In the genomic region with DNA sequence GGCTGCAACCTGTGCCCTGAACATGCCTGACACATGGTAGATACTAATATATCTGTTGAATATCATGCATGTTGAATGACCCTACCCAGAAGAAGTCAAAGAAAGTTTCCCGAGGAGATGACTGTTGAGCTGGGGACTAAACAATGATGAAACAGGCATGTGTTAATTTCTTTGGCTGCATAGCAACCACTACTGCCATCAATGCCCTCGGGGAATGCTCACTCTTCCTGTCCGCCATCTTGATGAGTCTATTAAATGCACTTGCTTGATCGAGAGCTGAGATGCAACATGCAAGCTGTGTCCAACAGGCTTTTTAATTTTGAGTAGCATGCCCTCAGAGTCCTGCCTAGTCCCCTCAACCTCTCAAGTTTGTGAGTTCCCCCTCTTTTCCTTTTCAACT, we compare ENCODE assay signal across 24 cellular contexts. TPM values are rescaled to one million over a fixed set of nuclear protein-coding genes. Genes with fewer than 3 reads are reported as not detected.
"Had no signal": no experiment of that assay in that cellular context is flagged by ENCODE, and none has a peak within 500 bp of the region (broad histone marks: within the 10 kb centered on the region; RNA-seq: fewer than 3 reads in every experiment).

No MANE protein-coding gene starts in this region.

- H3K9me3 ChIP-seq: gastroesophageal sphincter, neutrophil, ovary, prostate gland, spleen, upper lobe of left lung had no signal

- H3K27me3 ChIP-seq: gastroesophageal sphincter, neutrophil, ovary, upper lobe of left lung had no signal

- H3K27ac ChIP-seq: gastroesophageal sphincter, neutrophil, ovary, prostate gland, spleen, upper lobe of left lung had no signal

- H3K4me3 ChIP-seq: gastroesophageal sphincter, ovary, prostate gland, spleen, upper lobe of left lung had no signal

- ATAC-seq: esophagus mucosa, gastroesophageal sphincter, left ventricle myocardium superior had no signal

- H3K36me3 ChIP-seq: gastroesophageal sphincter, neutrophil, ovary, prostate gland, spleen, upper lobe of left lung had no signal

- H3K4me1 ChIP-seq: prostate gland, spleen, upper lobe of left lung had no signal

- DNase-seq: activated CD4-positive, alpha-beta memory T cell treated with anti-CD3 and anti-CD28 coated beads for 36 hours; activated CD4-positive, alpha-beta T cell treated with anti-CD3 and anti-CD28 coated beads for 4 hours; activated CD4-positive, CD25-positive, alpha-beta regulatory T cell; activated naive CD4-positive, alpha-beta T cell treated with Interleukin-2 at 50 U/mL for 16 hours; activated naive CD8-positive, alpha-beta T cell treated with anti-CD3 and anti-CD28 coated beads for 36 hours; activated T-cell treated with anti-CD3 and anti-CD28 coated beads, Interleukin-2, amount 50 U/mL, for 48 hours; central memory CD4-positive, alpha-beta T cell; effector memory CD4-positive, alpha-beta T cell; head of caudate nucleus; left ventricle myocardium superior; ovary; spleen; stimulated activated CD4-positive, alpha-beta T cell treated with anti-CD3 and anti-CD28 coated beads, Interleukin-4, amount 100 ng/mL, for 24 hours; stimulated activated naive CD4-positive, alpha-beta T cell treated with Interleukin-2 at 50 U/mL for 16 hours; T1000; upper lobe of left lung had no signal

RNA-seq across cellular contexts. Expression of gene GRIN2A, which starts 31.3 kb away (rescaled TPM):
- total RNA-seq: activated CD4-positive, alpha-beta memory T cell treated with anti-CD3 and anti-CD28 coated beads for 36 hours; activated naive CD8-positive, alpha-beta T cell treated with anti-CD3 and anti-CD28 coated beads for 36 hours; dermis microvascular lymphatic vessel endothelial cell; endothelial cell of umbilical vein; esophagus mucosa; mononuclear cell; myocyte had no signal
